16 cellular contexts compared by ENCODE assay signal in genomic region chrX:13685126-13685763, GRCh38. TPM values are rescaled to one million over a fixed set of nuclear protein-coding genes. Genes with fewer than 3 reads are reported as not detected.
DNase-seq lines count a peak whose midpoint lies in the region; ATAC-seq and TF ChIP-seq lines count a peak whose summit lies in the region.
"Had no signal": no experiment of that assay in that cellular context is flagged by ENCODE, and none has a peak within 500 bp of the region (broad histone marks: within the 10 kb centered on the region; RNA-seq: fewer than 3 reads in every experiment).

No MANE protein-coding gene starts in this region.

- H3K4me3 Mint-ChIP-seq in Calu3 (ENCODE audit: low read depth, unreplicated experiment) (no peak overlapping the region), T-cell (no peak overlapping the region)

- WGBS in lower leg skin, 2 donors, result 30 to 39% methylated on average over 3 of the region's 3 CpGs

- BruUV-seq in Calu3 (replicated peaks; lab: Mats Ljungman, UMichigan), result no TSS peak

- CTCF ChIA-PET in Calu3 (lab: Charles Lee) (interaction anchor here (1.3 kb wide), 1 partner anchor 16 kb away, joined by 3 read pairs; no protein-coding TSS in a partner anchor), T-cell (lab: Charles Lee) (interaction anchor here in 1 of 2 donors (3.7 kb wide), 1 partner anchor 12 kb away, joined by 17 read pairs; no protein-coding TSS in a partner anchor)

- H3K4me1 Mint-ChIP-seq in Calu3 (ENCODE audit: low read depth, unreplicated experiment), result peaks cover 27% of the 10 kb centered on the region
- H3K4me1 Mint-ChIP-seq in T-cell, result peaks cover 20 to 34% (median 30%) of the 10 kb centered on the region in 3 donors

- ATAC-seq in T-cell (replicated peaks in 1 of 4), result no peak
- no peak for ATAC-seq in GM21576 (IDR thresholded peaks at IDR 0.05; ENCODE audit: unreplicated experiment)
- ATAC-seq in GM18867 (IDR thresholded peaks at IDR 0.05; ENCODE audit: unreplicated experiment), result no peak
- ATAC-seq: right lobe of liver had no signal

- H3K27me3 Mint-ChIP-seq in Calu3 (ENCODE audit: unreplicated experiment) (no peaks in the 10 kb centered on the region), T-cell (peaks cover 0 to 15% of the 10 kb centered on the region in 2 donors)

- H3K27ac ChIP-seq in epithelial cell of prostate, result peak overlapping the region; percentile 12
- H3K27ac ChIP-seq: C4-2B, right lobe of liver, vagina had no signal

- H3K27ac Mint-ChIP-seq in Calu3 (ENCODE audit: unreplicated experiment) (peak overlapping the region; percentile 18), T-cell (peak overlapping the region; percentile 60 to 65)

- TF ChIP-seq CTCF in Calu3 (IDR thresholded peaks at IDR 0.05; ENCODE audit: unreplicated experiment), result no peak
- no peak for TF ChIP-seq CTCF in lower leg skin (IDR thresholded peaks at IDR 0.05)

- POLR2A ChIA-PET in T-cell (lab: Charles Lee), result interaction anchor here in 1 of 2 donors (0.6 kb wide), 1 partner anchor 565 kb away, joined by 3 read pairs; no protein-coding TSS in a partner anchor

- no peaks in the 10 kb centered on the region for H3K9me3 Mint-ChIP-seq in Calu3 (ENCODE audit: low read depth, unreplicated experiment)
- no peaks in the 10 kb centered on the region for H3K9me3 Mint-ChIP-seq in T-cell

- no peak for DNase-seq in Calu3
- peak; percentile 41 for DNase-seq in HCEC 1CT
- no peak for DNase-seq in T-cell
- no peak for DNase-seq in epithelial cell of prostate (ENCODE audit: low read depth, low spot score)
- no peak for DNase-seq in lower leg skin (ENCODE audit: low spot score in 2 of 2)
- no peak for DNase-seq in activated CD4-positive, alpha-beta T cell treated with anti-CD3 and anti-CD28 coated beads for 48 hours
- DNase-seq: effector CD8-positive, alpha-beta T cell; mesenchymal stem cell; NCI-H1105 treated with DMSO at 0.1 percent for 48 hours; right lobe of liver; stimulated activated CD4-positive, alpha-beta T cell treated with anti-CD3 and anti-CD28 coated beads, Interleukin-4, amount 100 ng/mL, for 1 hour; stimulated activated naive CD4-positive, alpha-beta T cell had no signal

- H3K36me3 Mint-ChIP-seq in Calu3 (ENCODE audit: insufficient read depth, unreplicated experiment) (peaks cover 21% of the 10 kb centered on the region), T-cell (peaks cover 3% of the 10 kb centered on the region)

- intact Hi-C loops in Calu3 (cut with micrococcal nuclease; ENCODE audit: unreplicated experiment) (no loop called here), lower leg skin (cut with DNase I; ENCODE audit: low total_unique reads) (no loop called here)

- no peak for TF ChIP-seq POLR2A in lower leg skin (IDR thresholded peaks at IDR 0.05)

- no peak overlapping the region for H3K4me3 ChIP-seq in lower leg skin (ENCODE audit: low read depth, poor library complexity, severe bottlenecking)
- H3K4me3 ChIP-seq: right lobe of liver, vagina had no signal

RNA-seq across cellular contexts. Expression of gene RAB9A, which starts 3.7 kb away (rescaled TPM):
- 41.4 and 42.4 TPM in 2 replicates for total RNA-seq in Calu3 (2022)
- 10 to 100 TPM; 12.2 to 27.3 (median 16.4) TPM for total RNA-seq in T-cell
- total RNA-seq in lower leg skin, result 10 to 100 TPM; 44.6 to 70.5 (median 56.0) TPM

RNA-seq across cellular contexts. Expression of gene TCEANC, which starts 32.3 kb away (rescaled TPM):
- total RNA-seq in Calu3 (2022), result 1.7 and 2.1 TPM in 2 replicates
- 10 to 100 TPM in 1 of 5 donors, 1 to 10 TPM in 4; 8.0 to 12.8 (median 9.5) TPM for total RNA-seq in T-cell
- total RNA-seq in lower leg skin, result 1 to 10 TPM; 2.5 to 6.9 (median 2.7) TPM

RNA-seq across cellular contexts. Expression of gene TRAPPC2, which starts 49.2 kb away (rescaled TPM):
- total RNA-seq in Calu3 (2022) (20.8 and 25.1 TPM in 2 replicates), T-cell (10 to 100 TPM; 24.8 to 32.9 (median 29.7) TPM), lower leg skin (10 to 100 TPM; 12.6 to 16.1 (median 14.9) TPM)

RNA-seq across cellular contexts. Expression of gene OFD1, which starts 49.3 kb away (rescaled TPM):
- 46.4 and 57.0 TPM in 2 replicates for total RNA-seq in Calu3 (2022)
- 10 to 100 TPM; 78.8 to 96.8 (median 89.3) TPM for total RNA-seq in T-cell
- 10 to 100 TPM; 20.0 to 69.6 (median 27.5) TPM for total RNA-seq in lower leg skin
